Comparison of ENCODE assay signal across 14 cellular contexts in the genomic region with DNA sequence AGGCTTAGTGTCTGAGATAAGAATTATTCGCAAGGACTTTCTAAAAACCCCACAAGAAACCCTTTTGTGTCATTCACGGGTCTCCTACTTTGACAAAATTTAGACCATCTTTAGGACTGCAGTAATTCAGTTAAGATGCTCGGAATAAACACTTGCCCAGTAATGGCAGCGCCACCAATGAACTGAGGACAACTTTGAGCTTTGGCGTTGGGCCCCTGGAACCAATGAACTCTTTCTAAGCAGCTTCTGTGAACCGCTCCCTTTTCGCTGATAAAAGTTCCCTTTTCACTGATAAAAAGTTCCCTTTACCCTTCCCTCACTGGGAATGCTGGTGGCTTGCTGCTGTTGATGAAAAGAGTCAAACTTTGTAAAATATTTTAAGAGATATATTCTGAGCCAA. TPM values are rescaled to one million over a fixed set of nuclear protein-coding genes. Genes with fewer than 3 reads are reported as not detected.
DNase-seq lines count a peak whose midpoint lies in the region; ATAC-seq, FAIRE-seq and TF ChIP-seq lines count a peak whose summit lies in the region.
"Had no signal": no experiment of that assay in that cellular context is flagged by ENCODE, and none has a peak within 500 bp of the region (broad histone marks: within the 10 kb centered on the region; RNA-seq: fewer than 3 reads in every experiment).

No MANE protein-coding gene starts in this region.

- TSS peak; percentile 75 for BruUV-seq in HepG2 (replicated peaks; lab: Mats Ljungman, UMichigan)

- H3K36me3 ChIP-seq in HepG2 (replicated peaks in 1 of 2; ENCODE audit: control insufficient read depth in 1 of 2, insufficient read depth in 2 of 2, low read length in 2 of 2), result peaks cover 2 to 7% of the 10 kb centered on the region in 2 experiments; a peak in 2 of 5 replicates
- peaks cover 0 to 12% (median 2%) of the 10 kb centered on the region in 4 donors for H3K36me3 ChIP-seq in right lobe of liver
- no peaks in the 10 kb centered on the region for H3K36me3 ChIP-seq in astrocyte (ENCODE audit: insufficient read depth, low read length)
- peaks cover 12% of the 10 kb centered on the region for H3K36me3 ChIP-seq in muscle layer of colon (ENCODE audit: insufficient read depth, low read length)
- peaks cover 21% of the 10 kb centered on the region for H3K36me3 ChIP-seq in upper lobe of right lung

- FAIRE-seq in HepG2 (lab: Jason Lieb, UNC), result no peak
- FAIRE-seq in astrocyte (lab: Jason Lieb, UNC), result no peak

- peaks cover 4% of the 10 kb centered on the region for H3K36me3 Mint-ChIP-seq in astrocyte (ENCODE audit: low read depth, unreplicated experiment)

- no peaks in the 10 kb centered on the region for H3K9me3 Mint-ChIP-seq in astrocyte (ENCODE audit: unreplicated experiment)
- H3K9me3 Mint-ChIP-seq: T-helper 1 cell treated with Interleukin-12 subunit alpha and Interleukin-12 subunit beta and Interleukin-4 antibody, amounts not matched to agents 30 μg/mL and 1 μg/mL, for 36 hours had no signal

- 11% methylated on average over 6 of the region's 7 CpGs for WGBS in HepG2 (ENCODE audit: low lambda C conversion rate)
- WGBS in right lobe of liver (ENCODE audit: insufficient coverage, low coverage, low lambda C conversion rate, missing lambda C conversion rate), result 86% methylated on average over 6 of the region's 7 CpGs

- H2AFZ ChIP-seq in HepG2 (ENCODE audit: low read length) (no peak overlapping the region), astrocyte (ENCODE audit: low read depth, low read length) (no peak overlapping the region)

- intact Hi-C loops in HepG2 (cut with micrococcal nuclease; ENCODE audit: unreplicated experiment), result loop anchor here (2.0 kb wide), 1 partner anchor 30 kb away; the partner anchor contains the start of gene GUK1
- intact Hi-C loops in right lobe of liver (cut with DNase I), result no loop called here
- intact Hi-C loops in upper lobe of right lung (cut with DNase I), result no loop called here

- H3K4me1 ChIP-seq in HepG2 (ENCODE audit: insufficient read depth, low read length), result peaks cover 44% of the 10 kb centered on the region
- peaks cover 0 to 9% (median 4%) of the 10 kb centered on the region in 4 donors for H3K4me1 ChIP-seq in right lobe of liver
- peaks cover 10% of the 10 kb centered on the region for H3K4me1 ChIP-seq in astrocyte (ENCODE audit: insufficient read depth, low read length)
- peaks cover 20% of the 10 kb centered on the region for H3K4me1 ChIP-seq in muscle layer of colon (ENCODE audit: insufficient read depth, low read length)
- peaks cover 22% of the 10 kb centered on the region for H3K4me1 ChIP-seq in upper lobe of right lung

- peaks cover 4% of the 10 kb centered on the region for H3K4me1 Mint-ChIP-seq in astrocyte (ENCODE audit: low read depth, unreplicated experiment)

- no peaks in the 10 kb centered on the region for H3K9me3 ChIP-seq in HepG2 (ENCODE audit: low read length)
- H3K9me3 ChIP-seq in right lobe of liver, result no peaks in the 10 kb centered on the region
- no peaks in the 10 kb centered on the region for H3K9me3 ChIP-seq in astrocyte (ENCODE audit: insufficient read depth, low read depth, low read length)
- no peaks in the 10 kb centered on the region for H3K9me3 ChIP-seq in muscle layer of colon (ENCODE audit: low read length)
- H3K9me3 ChIP-seq in upper lobe of right lung, result no peaks in the 10 kb centered on the region
- H3K9me3 ChIP-seq: left lung had no signal

- in situ Hi-C loops in HepG2 (cut with HindIII; ENCODE audit: extremely low pct_ligation_motif_present, low pct_unique_long_range_greater_than_20kb), result no loop called here

- no peaks in the 10 kb centered on the region for H3K27me3 Mint-ChIP-seq in astrocyte (ENCODE audit: low read depth, unreplicated experiment)
- H3K27me3 Mint-ChIP-seq: activated CD8-positive, alpha-beta memory T cell treated with anti-CD3 and anti-CD28 coated beads, Interleukin-2, amount 10 ng/mL, durations not matched to agents 7 days and 5 days had no signal

- CTCF ChIA-PET in HepG2 (lab: Yijun Ruan, JAX; ENCODE audit: low intra/inter-chr PET ratio, low total read pairs), result no interaction called here

- DNase-seq in HepG2 (ENCODE audit: low spot score) (no peak), right lobe of liver (no peak), astrocyte (ENCODE audit: low read depth) (no peak), upper lobe of right lung (no peak), AG20443 (ENCODE audit: low spot score) (no peak), NCI-H2171 (lab: John Stamatoyannopoulos, UW) (no peak)
- DNase-seq: activated CD8-positive, alpha-beta memory T cell treated with anti-CD3 and anti-CD28 coated beads, Interleukin-2, amount 10 ng/mL, durations not matched to agents 7 days and 5 days; foreskin melanocyte; GOT3; left lung; NCI-H524 treated with DMSO at 0.1 percent for 48 hours had no signal

- no peak for TF ChIP-seq RAD21 in HepG2 (CRISPR knock-in tag; IDR thresholded peaks at IDR 0.05)

- POLR2A ChIA-PET in HepG2 (lab: Yijun Ruan, JAX), result interaction anchor here (0.6 to 2.1 kb wide), 10 partner anchors 11 to 111 kb away, joined by 4 to 38 read pairs (median 6); partner anchors contain the start of genes ARF1 and IBA57

- TF ChIP-seq EP300 in HepG2 (IDR thresholded peaks at IDR 0.05; ENCODE audit: low read depth in 2 of 2, low read length in 2 of 2), result no peak
- no peak for TF ChIP-seq EP300 in HepG2 (CRISPR knock-in tag; IDR thresholded peaks at IDR 0.05; ENCODE audit: borderline replicate concordance)

- ATAC-seq in HepG2 (peak; percentile 2; the same call in 1 of the 3 replicates), right lobe of liver (no peak), upper lobe of right lung (no peak), HG03520 (IDR thresholded peaks at IDR 0.05; ENCODE audit: unreplicated experiment) (no peak)
- ATAC-seq: activated CD8-positive, alpha-beta memory T cell treated with anti-CD3 and anti-CD28 coated beads, Interleukin-2, amount 10 ng/mL, durations not matched to agents 7 days and 5 days had no signal

- H3K4me3 Mint-ChIP-seq in astrocyte (ENCODE audit: unreplicated experiment), result peak overlapping the region; percentile 90

- H3K27ac ChIP-seq in HepG2 (ENCODE audit: extremely low read length, insufficient read depth, low read length) (peak overlapping the region; percentile 90), right lobe of liver (no peak overlapping the region), astrocyte (ENCODE audit: low read depth, low read length) (no peak overlapping the region), muscle layer of colon (ENCODE audit: low read depth, low read length) (peak overlapping the region; percentile 3), upper lobe of right lung (peak overlapping the region; percentile 86)

- TF ChIP-seq CTCF in HepG2 (CRISPR knock-in tag; IDR thresholded peaks at IDR 0.05) (no peak), right lobe of liver (IDR thresholded peaks at IDR 0.05) (no peak), astrocyte (IDR thresholded peaks at IDR 0.05; ENCODE audit: insufficient read depth, low read depth, low read length) (no peak), upper lobe of right lung (IDR thresholded peaks at IDR 0.05) (no peak)

- TF ChIP-seq POLR2A in HepG2 (IDR thresholded peaks at IDR 0.05; ENCODE audit: insufficient read depth in 1 of 2, low read depth in 2 of 2, low read length in 2 of 2) (0 out of 4 replicates have a peak, but pooled peaks of 1 of the 2 experiments have one; percentile 21), right lobe of liver (IDR thresholded peaks at IDR 0.05) (no peak)

- H3K79me2 ChIP-seq in HepG2 (ENCODE audit: insufficient read depth, low read length) (peaks cover 18% of the 10 kb centered on the region), astrocyte (ENCODE audit: insufficient read depth, low read length) (peaks cover 23% of the 10 kb centered on the region)

- peak overlapping the region; percentile 97 for H3K9ac ChIP-seq in HepG2 (ENCODE audit: insufficient read depth, low read depth, low read length)
- no peak overlapping the region for H3K9ac ChIP-seq in astrocyte (ENCODE audit: low read length)
- H3K9ac ChIP-seq in muscle layer of colon (ENCODE audit: low read length), result no peak overlapping the region

- H3K4me2 ChIP-seq in HepG2 (ENCODE audit: low read depth, low read length) (peak overlapping the region; percentile 73), astrocyte (ENCODE audit: low read length) (peak overlapping the region; percentile 85)

- no peak overlapping the region for H3K27ac Mint-ChIP-seq in astrocyte (ENCODE audit: unreplicated experiment)

- H3K4me3 ChIP-seq in HepG2 (replicated peaks in 1 of 3; ENCODE audit: insufficient read depth in 1 of 3, low read depth in 2 of 3, low read length in 3 of 3), result peak overlapping the region; percentile 90 to 99 (median 97); a peak in 5 of 6 replicates
- H3K4me3 ChIP-seq in right lobe of liver, result no peak overlapping the region
- no peak overlapping the region for H3K4me3 ChIP-seq in astrocyte (ENCODE audit: insufficient read depth, low read depth, low read length)
- H3K4me3 ChIP-seq in muscle layer of colon (ENCODE audit: low read depth in 1 of 2, low read length in 2 of 2), result peak overlapping the region in 1 of 2 donors; percentile 94
- peak overlapping the region; percentile 76 for H3K4me3 ChIP-seq in upper lobe of right lung

- H3K27me3 ChIP-seq in HepG2 (ENCODE audit: control insufficient read depth in 1 of 2, insufficient read depth in 2 of 2, low read length in 2 of 2) (no peaks in the 10 kb centered on the region; a peak in 1 of 5 replicates), right lobe of liver (no peaks in the 10 kb centered on the region), astrocyte (ENCODE audit: insufficient read depth, low read length) (no peaks in the 10 kb centered on the region), muscle layer of colon (ENCODE audit: control insufficient read depth in 1 of 2, insufficient read depth in 2 of 2, low read length in 2 of 2) (no peaks in the 10 kb centered on the region), upper lobe of right lung (no peaks in the 10 kb centered on the region)
- H3K27me3 ChIP-seq: left lung had no signal

- H4K20me1 ChIP-seq in HepG2 (ENCODE audit: insufficient read depth, low read length) (no peaks in the 10 kb centered on the region), astrocyte (ENCODE audit: insufficient read depth, low read length) (no peaks in the 10 kb centered on the region)

RNA-seq across cellular contexts. Expression of gene MRPL55, which starts 1.4 kb away (rescaled TPM):
- total RNA-seq in HepG2 (2016; rRNA removed; fragmentation: Illumina TruSeq; extraction: Trizol) (92.9 and 97.9 TPM in 2 replicates), right lobe of liver (10 to 100 TPM; 24.2 to 75.9 (median 38.0) TPM), astrocyte (50.8 and 53.3 TPM in 2 replicates), upper lobe of right lung (39.9 TPM)
- total RNA-seq in HepG2 (2016; cell fraction: cytosol; rRNA removed; fragmentation: Illumina TruSeq; extraction: Trizol; ENCODE audit: low read depth), result 49.0 and 60.3 TPM in 2 replicates
- 86.6 and 104 TPM in 2 replicates for total RNA-seq in HepG2 (2016; cell fraction: insoluble cytoplasmic fraction; rRNA removed; fragmentation: Illumina TruSeq; extraction: Trizol)
- 54.0 and 72.4 TPM in 2 replicates for total RNA-seq in HepG2 (2016; cell fraction: membrane; rRNA removed; fragmentation: Illumina TruSeq; extraction: Trizol)
- total RNA-seq in HepG2 (2016; cell fraction: nucleus; rRNA removed; fragmentation: Illumina TruSeq; extraction: Trizol), result 52.4 and 56.0 TPM in 2 replicates
- polyA plus RNA-seq in HepG2 (2011; rRNA removed), result 58.6 and 74.8 TPM in 2 replicates
- polyA plus RNA-seq in HepG2 (2011; cell fraction: cytosol; rRNA removed), result 43.3 and 107 TPM in 2 replicates
- 195 and 229 TPM in 2 replicates for polyA plus RNA-seq in HepG2 (2011; cell fraction: nucleus; rRNA removed)
- 31.6 and 40.6 TPM in 2 replicates for polyA plus RNA-seq in HepG2 (2012)
- 37.6 and 50.2 TPM in 2 replicates for polyA plus RNA-seq in HepG2 (2016; cell fraction: cytosol; fragmentation: Illumina TruSeq; extraction: Trizol; ENCODE audit: low read depth)
- 96.5 and 99.2 TPM in 2 replicates for polyA plus RNA-seq in HepG2 (2016; cell fraction: insoluble cytoplasmic fraction; fragmentation: Illumina TruSeq; extraction: Trizol; ENCODE audit: low read depth)
- polyA plus RNA-seq in HepG2 (2016; cell fraction: membrane; fragmentation: Illumina TruSeq; extraction: Trizol; ENCODE audit: low read depth), result 41.3 and 57.8 TPM in 2 replicates
- polyA plus RNA-seq in HepG2 (2016; cell fraction: nucleus; fragmentation: Illumina TruSeq; extraction: Trizol; ENCODE audit: insufficient read depth, low read depth), result 81.1 and 106 TPM in 2 replicates
- polyA minus RNA-seq in HepG2 (2011; rRNA and poly(A)+ RNA removed; ENCODE audit: low replicate concordance), result 52.6 and 85.2 TPM in 2 replicates
- polyA minus RNA-seq in HepG2 (2011; cell fraction: cytosol; rRNA and poly(A)+ RNA removed), result 25.1 and 31.5 TPM in 2 replicates
- polyA minus RNA-seq in HepG2 (2011; cell fraction: nucleus; rRNA and poly(A)+ RNA removed), result 29.2 and 32.2 TPM in 2 replicates

RNA-seq across cellular contexts. Expression of gene C1orf35, which starts 7.4 kb away (rescaled TPM):
- total RNA-seq in HepG2 (2016; rRNA removed; fragmentation: Illumina TruSeq; extraction: Trizol) (14.2 and 19.3 TPM in 2 replicates), right lobe of liver (1 to 10 TPM; 3.4 to 6.3 (median 5.2) TPM), astrocyte (19.8 and 21.8 TPM in 2 replicates), upper lobe of right lung (12.5 TPM)
- total RNA-seq in HepG2 (2016; cell fraction: cytosol; rRNA removed; fragmentation: Illumina TruSeq; extraction: Trizol; ENCODE audit: low read depth), result 3.6 and 3.9 TPM in 2 replicates
- total RNA-seq in HepG2 (2016; cell fraction: insoluble cytoplasmic fraction; rRNA removed; fragmentation: Illumina TruSeq; extraction: Trizol), result 12.7 and 19.3 TPM in 2 replicates
- 5.2 and 7.7 TPM in 2 replicates for total RNA-seq in HepG2 (2016; cell fraction: membrane; rRNA removed; fragmentation: Illumina TruSeq; extraction: Trizol)
- total RNA-seq in HepG2 (2016; cell fraction: nucleus; rRNA removed; fragmentation: Illumina TruSeq; extraction: Trizol), result 10.2 and 14.8 TPM in 2 replicates
- 8.1 and 8.8 TPM in 2 replicates for polyA plus RNA-seq in HepG2 (2011; rRNA removed)
- polyA plus RNA-seq in HepG2 (2011; cell fraction: cytosol; rRNA removed), result 5.5 and 9.0 TPM in 2 replicates
- polyA plus RNA-seq in HepG2 (2011; cell fraction: nucleus; rRNA removed), result 34.5 and 36.2 TPM in 2 replicates
- 6.8 and 7.0 TPM in 2 replicates for polyA plus RNA-seq in HepG2 (2012)
- 2.9 and 3.3 TPM in 2 replicates for polyA plus RNA-seq in HepG2 (2016; cell fraction: cytosol; fragmentation: Illumina TruSeq; extraction: Trizol; ENCODE audit: low read depth)
- polyA plus RNA-seq in HepG2 (2016; cell fraction: insoluble cytoplasmic fraction; fragmentation: Illumina TruSeq; extraction: Trizol; ENCODE audit: low read depth), result 14.4 and 15.4 TPM in 2 replicates
- polyA plus RNA-seq in HepG2 (2016; cell fraction: membrane; fragmentation: Illumina TruSeq; extraction: Trizol; ENCODE audit: low read depth), result 4.2 TPM in 2 replicates
- 35.0 and 36.9 TPM in 2 replicates for polyA plus RNA-seq in HepG2 (2016; cell fraction: nucleus; fragmentation: Illumina TruSeq; extraction: Trizol; ENCODE audit: insufficient read depth, low read depth)
- polyA minus RNA-seq in HepG2 (2011; rRNA and poly(A)+ RNA removed; ENCODE audit: low replicate concordance), result 3.9 and 4.2 TPM in 2 replicates
- polyA minus RNA-seq in HepG2 (2011; cell fraction: cytosol; rRNA and poly(A)+ RNA removed), result 1.2 and 2.6 TPM in 2 replicates
- polyA minus RNA-seq in HepG2 (2011; cell fraction: nucleus; rRNA and poly(A)+ RNA removed), result 2.7 and 3.4 TPM in 2 replicates

RNA-seq across cellular contexts. Expression of gene ARF1, which starts 28.0 kb away (rescaled TPM):
- total RNA-seq in HepG2 (2016; rRNA removed; fragmentation: Illumina TruSeq; extraction: Trizol) (186 and 210 TPM in 2 replicates), right lobe of liver (100 to 1,000 TPM; 143 to 261 (median 193) TPM), astrocyte (431 and 435 TPM in 2 replicates), upper lobe of right lung (397 TPM)
- total RNA-seq in HepG2 (2016; cell fraction: cytosol; rRNA removed; fragmentation: Illumina TruSeq; extraction: Trizol; ENCODE audit: low read depth), result 81.7 and 86.1 TPM in 2 replicates
- 189 and 192 TPM in 2 replicates for total RNA-seq in HepG2 (2016; cell fraction: insoluble cytoplasmic fraction; rRNA removed; fragmentation: Illumina TruSeq; extraction: Trizol)
- total RNA-seq in HepG2 (2016; cell fraction: membrane; rRNA removed; fragmentation: Illumina TruSeq; extraction: Trizol), result 147 and 149 TPM in 2 replicates
- 107 and 112 TPM in 2 replicates for total RNA-seq in HepG2 (2016; cell fraction: nucleus; rRNA removed; fragmentation: Illumina TruSeq; extraction: Trizol)
- polyA plus RNA-seq in HepG2 (2011; rRNA removed), result 327 and 337 TPM in 2 replicates
- 324 and 458 TPM in 2 replicates for polyA plus RNA-seq in HepG2 (2011; cell fraction: cytosol; rRNA removed)
- polyA plus RNA-seq in HepG2 (2011; cell fraction: nucleus; rRNA removed), result 231 and 250 TPM in 2 replicates
- 231 and 263 TPM in 2 replicates for polyA plus RNA-seq in HepG2 (2012)
- 82.3 and 83.9 TPM in 2 replicates for polyA plus RNA-seq in HepG2 (2016; cell fraction: cytosol; fragmentation: Illumina TruSeq; extraction: Trizol; ENCODE audit: low read depth)
- polyA plus RNA-seq in HepG2 (2016; cell fraction: insoluble cytoplasmic fraction; fragmentation: Illumina TruSeq; extraction: Trizol; ENCODE audit: low read depth), result 300 and 336 TPM in 2 replicates
- polyA plus RNA-seq in HepG2 (2016; cell fraction: membrane; fragmentation: Illumina TruSeq; extraction: Trizol; ENCODE audit: low read depth), result 127 and 132 TPM in 2 replicates
- 254 and 261 TPM in 2 replicates for polyA plus RNA-seq in HepG2 (2016; cell fraction: nucleus; fragmentation: Illumina TruSeq; extraction: Trizol; ENCODE audit: insufficient read depth, low read depth)
- polyA minus RNA-seq in HepG2 (2011; rRNA and poly(A)+ RNA removed; ENCODE audit: low replicate concordance), result 586 and 708 TPM in 2 replicates
- 237 and 248 TPM in 2 replicates for polyA minus RNA-seq in HepG2 (2011; cell fraction: cytosol; rRNA and poly(A)+ RNA removed)
- 85.8 and 86.9 TPM in 2 replicates for polyA minus RNA-seq in HepG2 (2011; cell fraction: nucleus; rRNA and poly(A)+ RNA removed)

RNA-seq across cellular contexts. Expression of gene GUK1, which starts 29.5 kb away (rescaled TPM):
- 82.7 and 116 TPM in 2 replicates for total RNA-seq in HepG2 (2016; rRNA removed; fragmentation: Illumina TruSeq; extraction: Trizol)
- total RNA-seq in HepG2 (2016; cell fraction: cytosol; rRNA removed; fragmentation: Illumina TruSeq; extraction: Trizol; ENCODE audit: low read depth), result 772 and 776 TPM in 2 replicates
- 78.9 and 120 TPM in 2 replicates for total RNA-seq in HepG2 (2016; cell fraction: insoluble cytoplasmic fraction; rRNA removed; fragmentation: Illumina TruSeq; extraction: Trizol)
- total RNA-seq in HepG2 (2016; cell fraction: membrane; rRNA removed; fragmentation: Illumina TruSeq; extraction: Trizol), result 448 and 476 TPM in 2 replicates
- total RNA-seq in HepG2 (2016; cell fraction: nucleus; rRNA removed; fragmentation: Illumina TruSeq; extraction: Trizol), result 51.4 and 56.9 TPM in 2 replicates
- 154 and 205 TPM in 2 replicates for polyA plus RNA-seq in HepG2 (2011; rRNA removed)
- 228 and 301 TPM in 2 replicates for polyA plus RNA-seq in HepG2 (2011; cell fraction: cytosol; rRNA removed)
- 387 and 492 TPM in 2 replicates for polyA plus RNA-seq in HepG2 (2011; cell fraction: nucleus; rRNA removed)
- 58.4 and 85.4 TPM in 2 replicates for polyA plus RNA-seq in HepG2 (2012)
- polyA plus RNA-seq in HepG2 (2016; cell fraction: cytosol; fragmentation: Illumina TruSeq; extraction: Trizol; ENCODE audit: low read depth), result 764 and 775 TPM in 2 replicates
- 78.9 and 87.4 TPM in 2 replicates for polyA plus RNA-seq in HepG2 (2016; cell fraction: insoluble cytoplasmic fraction; fragmentation: Illumina TruSeq; extraction: Trizol; ENCODE audit: low read depth)
- 402 and 423 TPM in 2 replicates for polyA plus RNA-seq in HepG2 (2016; cell fraction: membrane; fragmentation: Illumina TruSeq; extraction: Trizol; ENCODE audit: low read depth)
- polyA plus RNA-seq in HepG2 (2016; cell fraction: nucleus; fragmentation: Illumina TruSeq; extraction: Trizol; ENCODE audit: insufficient read depth, low read depth), result 119 and 120 TPM in 2 replicates
- 81.2 and 86.5 TPM in 2 replicates for polyA minus RNA-seq in HepG2 (2011; rRNA and poly(A)+ RNA removed; ENCODE audit: low replicate concordance)
- polyA minus RNA-seq in HepG2 (2011; cell fraction: cytosol; rRNA and poly(A)+ RNA removed), result 31.2 and 41.7 TPM in 2 replicates
- 52.1 and 60.5 TPM in 2 replicates for polyA minus RNA-seq in HepG2 (2011; cell fraction: nucleus; rRNA and poly(A)+ RNA removed)
- total RNA-seq in right lobe of liver, result 100 to 1,000 TPM in 4 of 6 experiments, 10 to 100 TPM in 2; 78.0 to 235 (median 108) TPM
- total RNA-seq in astrocyte, result 214 and 217 TPM in 2 replicates
- total RNA-seq in upper lobe of right lung, result 203 TPM

RNA-seq across cellular contexts. Expression of gene GJC2, which starts 39.2 kb away (rescaled TPM):
- 1.6 and 3.8 TPM in 2 replicates for total RNA-seq in HepG2 (2016; rRNA removed; fragmentation: Illumina TruSeq; extraction: Trizol)
- 0.79 and 1.0 TPM in 2 replicates for total RNA-seq in HepG2 (2016; cell fraction: cytosol; rRNA removed; fragmentation: Illumina TruSeq; extraction: Trizol; ENCODE audit: low read depth)
- total RNA-seq in HepG2 (2016; cell fraction: insoluble cytoplasmic fraction; rRNA removed; fragmentation: Illumina TruSeq; extraction: Trizol), result 1.5 and 3.8 TPM in 2 replicates
- total RNA-seq in HepG2 (2016; cell fraction: membrane; rRNA removed; fragmentation: Illumina TruSeq; extraction: Trizol), result 1.4 and 2.0 TPM in 2 replicates
- total RNA-seq in HepG2 (2016; cell fraction: nucleus; rRNA removed; fragmentation: Illumina TruSeq; extraction: Trizol), result 2.3 and 2.4 TPM in 2 replicates
- 1.6 and 2.5 TPM in 2 replicates for polyA plus RNA-seq in HepG2 (2011; rRNA removed)
- 1.4 and 3.3 TPM in 2 replicates for polyA plus RNA-seq in HepG2 (2011; cell fraction: cytosol; rRNA removed)
- 3.1 and 3.8 TPM in 2 replicates for polyA plus RNA-seq in HepG2 (2011; cell fraction: nucleus; rRNA removed)
- polyA plus RNA-seq in HepG2 (2012), result 2.5 and 2.9 TPM in 2 replicates
- polyA plus RNA-seq in HepG2 (2016; cell fraction: cytosol; fragmentation: Illumina TruSeq; extraction: Trizol; ENCODE audit: low read depth), result 0.48 and 0.51 TPM in 2 replicates
- 1.7 and 1.8 TPM in 2 replicates for polyA plus RNA-seq in HepG2 (2016; cell fraction: insoluble cytoplasmic fraction; fragmentation: Illumina TruSeq; extraction: Trizol; ENCODE audit: low read depth)
- 1.2 and 1.3 TPM in 2 replicates for polyA plus RNA-seq in HepG2 (2016; cell fraction: membrane; fragmentation: Illumina TruSeq; extraction: Trizol; ENCODE audit: low read depth)
- polyA plus RNA-seq in HepG2 (2016; cell fraction: nucleus; fragmentation: Illumina TruSeq; extraction: Trizol; ENCODE audit: insufficient read depth, low read depth), result 3.1 and 3.7 TPM in 2 replicates
- polyA minus RNA-seq in HepG2 (2011; rRNA and poly(A)+ RNA removed; ENCODE audit: low replicate concordance), result 0.65 and 7.9 TPM in 2 replicates
- polyA minus RNA-seq in HepG2 (2011; cell fraction: cytosol; rRNA and poly(A)+ RNA removed), result 2.4 and 5.1 TPM in 2 replicates
- 2.4 and 2.7 TPM in 2 replicates for polyA minus RNA-seq in HepG2 (2011; cell fraction: nucleus; rRNA and poly(A)+ RNA removed)
- under 1 TPM in 5 of 6 experiments, not detected in 1; 0.12 to 0.44 (median 0.16) TPM for total RNA-seq in right lobe of liver
- 1.1 and 1.4 TPM in 2 replicates for total RNA-seq in astrocyte
- total RNA-seq in upper lobe of right lung, result 6.9 TPM

Comparison
In these comparisons a context has a peak if more than half of its experiments do, and no peak if none do; other contexts are left out.
1. H3K27ac ChIP-seq: peak in HepG2 (single experiment), muscle layer of colon (single experiment) and upper lobe of right lung (single experiment); none in right lobe of liver (0 of 3) and astrocyte (single experiment).
2. H3K4me3 ChIP-seq: peak in HepG2 (3 of 3) and upper lobe of right lung (single experiment); none in right lobe of liver (0 of 3) and astrocyte (single experiment).